Comparison of ENCODE assay signal across 9 cellular contexts in the genomic region with DNA sequence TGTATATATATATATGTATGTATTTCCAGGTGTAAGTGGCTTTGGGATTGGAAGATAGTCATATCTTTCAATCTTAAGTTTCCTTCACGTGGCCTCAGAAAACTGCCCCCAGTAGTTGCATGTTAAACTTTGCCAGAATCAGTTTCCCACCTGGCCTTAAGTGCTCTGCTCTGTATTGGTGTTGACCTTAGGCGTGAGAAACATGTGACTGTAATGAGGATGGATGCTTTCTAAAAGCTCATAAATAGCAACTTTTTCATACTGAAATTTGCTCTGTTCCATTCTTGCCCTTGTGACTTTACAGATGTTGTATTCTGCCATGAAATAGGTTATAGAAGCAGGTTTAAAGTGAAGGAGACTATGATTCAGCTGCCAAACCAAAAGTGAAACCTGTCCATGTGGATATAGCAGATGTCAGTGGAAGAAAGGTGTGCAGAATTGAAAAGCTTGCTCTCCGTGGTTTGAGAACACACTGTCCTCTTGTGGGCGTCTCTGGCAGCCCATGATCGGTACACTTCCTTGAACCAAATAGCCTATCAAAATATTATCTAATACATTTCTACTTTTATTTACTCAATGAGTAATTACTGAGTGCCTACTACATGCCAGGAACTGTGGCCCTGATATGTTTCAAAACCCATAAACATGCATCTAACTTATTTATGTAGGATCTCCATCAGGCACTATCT. TPM values are rescaled to one million over a fixed set of nuclear protein-coding genes. Genes with fewer than 3 reads are reported as not detected.
DNase-seq lines count a peak whose midpoint lies in the region; ATAC-seq, FAIRE-seq and TF ChIP-seq lines count a peak whose summit lies in the region.
"Had no signal": no experiment of that assay in that cellular context is flagged by ENCODE, and none has a peak within 500 bp of the region (broad histone marks: within the 10 kb centered on the region; RNA-seq: fewer than 3 reads in every experiment).

No MANE protein-coding gene starts in this region.

- H3K27ac ChIP-seq in A549 (no peak overlapping the region), left ventricle myocardium inferior (replicated peaks) (no peak overlapping the region)

- POLR2A ChIA-PET in A549 (lab: Yijun Ruan, JAX), result no interaction called here

- no peak overlapping the region; the same call in 2 of the 3 replicates for H3K4me2 ChIP-seq in A549

- TF ChIP-seq EP300 in A549 (IDR thresholded peaks at IDR 0.05), result no peak

- H3K4me1 ChIP-seq in A549 (peaks cover 24% of the 10 kb centered on the region), left ventricle myocardium inferior (peaks cover 3% of the 10 kb centered on the region)

- no peak for TF ChIP-seq RAD21 in A549 (conservative IDR thresholded peaks at IDR 0.05 in 1 of 2, IDR thresholded peaks at IDR 0.05 in 1 of 2)

- no peaks in the 10 kb centered on the region for H3K27me3 ChIP-seq in left ventricle myocardium inferior (ENCODE audit: low read depth)

- ATAC-seq in A549 (no peak), GM19395 (IDR thresholded peaks at IDR 0.05; ENCODE audit: unreplicated experiment) (peak; percentile 85)

- no peak for TF ChIP-seq POLR2A in A549 (IDR thresholded peaks at IDR 0.05; ENCODE audit: low read length)

- 56% methylated on average over 5 of the region's 5 CpGs for WGBS in A549 (ENCODE audit: missing lambda C conversion rate)

- no peaks in the 10 kb centered on the region for H3K36me3 ChIP-seq in left ventricle myocardium inferior

- H3K9me3 ChIP-seq in A549 (no peaks in the 10 kb centered on the region), left ventricle myocardium inferior (replicated peaks) (no peaks in the 10 kb centered on the region)

- intact Hi-C loops in left ventricle myocardium inferior (cut with micrococcal nuclease), result no loop called here

- CTCF ChIA-PET in A549 (lab: Yijun Ruan, JAX), result interaction anchor here (1.0 to 16.6 kb wide), 16 partner anchors 8 to 350 kb away, joined by 3 to 374 read pairs (median 6); a partner anchor contains a TSS

- DNase-seq in A549 (ENCODE audit: low read depth in 1 of 2, low spot score in 1 of 2) (no peak), NCI-H774 (lab: John Stamatoyannopoulos, UW) (peak; percentile 30), epithelial cell of esophagus (ENCODE audit: low read depth) (peak; percentile 76), SKM-1 (lab: John Stamatoyannopoulos, UW; ENCODE audit: unreplicated experiment) (no peak), NCI-H748 (lab: John Stamatoyannopoulos, UW; ENCODE audit: unreplicated experiment) (no peak), NCI-H226 (no peak), left ventricle myocardium inferior (no peak)
- DNase-seq: activated effector memory CD4-positive, alpha-beta T cell treated with anti-CD3 and anti-CD28 coated beads, Interleukin-2, amount 50 U/mL, for 16 hours had no signal

- FAIRE-seq in A549 (lab: Jason Lieb, UNC), result no peak

- TF ChIP-seq CTCF in A549 (IDR thresholded peaks at IDR 0.05) (0 out of 3 replicates have a peak, but pooled peaks have one; percentile 11), epithelial cell of esophagus (IDR thresholded peaks at IDR 0.05; ENCODE audit: insufficient read depth, low read depth, low read length, missing control alignments) (peak; percentile 67), left ventricle myocardium inferior (IDR thresholded peaks at IDR 0.05; ENCODE audit: borderline replicate concordance) (no peak)

- no peak overlapping the region for H3K4me3 ChIP-seq in A549
- no peak overlapping the region for H3K4me3 ChIP-seq in epithelial cell of esophagus (ENCODE audit: low read length)
- no peak overlapping the region for H3K4me3 ChIP-seq in left ventricle myocardium inferior

TF ChIP-seq in A549, 52 proteins besides CTCF, POLR2A, EP300 and RAD21:
- TF ChIP-seq NPAS2 (CRISPR knock-in tag; IDR thresholded peaks at IDR 0.05; ENCODE audit: borderline replicate concordance) (no peak), BHLHE40 (IDR thresholded peaks at IDR 0.05; ENCODE audit: low read depth, low read length) (no peak), RARB (CRISPR knock-in tag; IDR thresholded peaks at IDR 0.05) (no peak), FOXS1 (CRISPR knock-in tag; IDR thresholded peaks at IDR 0.05) (no peak), EHF (CRISPR knock-in tag; IDR thresholded peaks at IDR 0.05) (no peak), MAFK (IDR thresholded peaks at IDR 0.05; ENCODE audit: partially characterized antibody) (no peak), HOXA7 (CRISPR knock-in tag; IDR thresholded peaks at IDR 0.05) (no peak), POLR2AphosphoS2 (conservative IDR thresholded peaks at IDR 0.05; ENCODE audit: low read length) (no peak), KDM5A (IDR thresholded peaks at IDR 0.05) (no peak), ZC3H11A (IDR thresholded peaks at IDR 0.05) (no peak), ZSCAN20 (CRISPR knock-in tag; IDR thresholded peaks at IDR 0.05) (no peak), ZNF302 (CRISPR knock-in tag; IDR thresholded peaks at IDR 0.05) (no peak)
- TF ChIP-seq, protein P1, sequence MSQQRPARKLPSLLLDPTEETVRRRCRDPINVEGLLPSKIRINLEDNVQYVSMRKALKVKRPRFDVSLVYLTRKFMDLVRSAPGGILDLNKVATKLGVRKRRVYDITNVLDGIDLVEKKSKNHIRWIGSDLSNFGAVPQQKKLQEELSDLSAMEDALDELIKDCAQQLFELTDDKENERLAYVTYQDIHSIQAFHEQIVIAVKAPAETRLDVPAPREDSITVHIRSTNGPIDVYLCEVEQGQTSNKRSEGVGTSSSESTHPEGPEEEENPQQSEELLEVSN (IDR thresholded peaks at IDR 0.05; ENCODE audit: borderline replicate concordance, low read depth), result no peak
- TF ChIP-seq, protein P2, sequence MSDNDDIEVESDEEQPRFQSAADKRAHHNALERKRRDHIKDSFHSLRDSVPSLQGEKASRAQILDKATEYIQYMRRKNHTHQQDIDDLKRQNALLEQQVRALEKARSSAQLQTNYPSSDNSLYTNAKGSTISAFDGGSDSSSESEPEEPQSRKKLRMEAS (IDR thresholded peaks at IDR 0.05), result no peak
- TF ChIP-seq, protein P3, sequence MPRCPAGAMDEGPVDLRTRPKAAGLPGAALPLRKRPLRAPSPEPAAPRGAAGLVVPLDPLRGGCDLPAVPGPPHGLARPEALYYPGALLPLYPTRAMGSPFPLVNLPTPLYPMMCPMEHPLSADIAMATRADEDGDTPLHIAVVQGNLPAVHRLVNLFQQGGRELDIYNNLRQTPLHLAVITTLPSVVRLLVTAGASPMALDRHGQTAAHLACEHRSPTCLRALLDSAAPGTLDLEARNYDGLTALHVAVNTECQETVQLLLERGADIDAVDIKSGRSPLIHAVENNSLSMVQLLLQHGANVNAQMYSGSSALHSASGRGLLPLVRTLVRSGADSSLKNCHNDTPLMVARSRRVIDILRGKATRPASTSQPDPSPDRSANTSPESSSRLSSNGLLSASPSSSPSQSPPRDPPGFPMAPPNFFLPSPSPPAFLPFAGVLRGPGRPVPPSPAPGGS (IDR thresholded peaks at IDR 0.05), result no peak
- TF ChIP-seq, protein P4, sequence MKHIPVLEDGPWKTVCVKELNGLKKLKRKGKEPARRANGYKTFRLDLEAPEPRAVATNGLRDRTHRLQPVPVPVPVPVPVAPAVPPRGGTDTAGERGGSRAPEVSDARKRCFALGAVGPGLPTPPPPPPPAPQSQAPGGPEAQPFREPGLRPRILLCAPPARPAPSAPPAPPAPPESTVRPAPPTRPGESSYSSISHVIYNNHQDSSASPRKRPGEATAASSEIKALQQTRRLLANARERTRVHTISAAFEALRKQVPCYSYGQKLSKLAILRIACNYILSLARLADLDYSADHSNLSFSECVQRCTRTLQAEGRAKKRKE (CRISPR knock-in tag; IDR thresholded peaks at IDR 0.05; ENCODE audit: low read depth), result no peak

RNA-seq across cellular contexts. Expression of a gene that starts 15.8 kb away (rescaled TPM):
- polyA plus RNA-seq in A549 (2011; rRNA removed) (9.4 and 10.5 TPM in 2 replicates), A549 (2017; fragmentation: RNase III; extraction: RNeasy Plus Mini Kit Qiagen cat#74134 plus additional on column Dnase treatment) (0.72 to 1.7 TPM (median 1.4 TPM) in 3 replicates)
- polyA plus RNA-seq in A549 (2012; cell fraction: cytosol; rRNA removed), result 0.60 and 0.67 TPM in 2 replicates
- polyA plus RNA-seq in A549 (2012; cell fraction: nucleus; rRNA removed), result 0.31 and 0.64 TPM in 2 replicates
- polyA minus RNA-seq in A549 (2011; rRNA and poly(A)+ RNA removed), result 2.6 and 6.0 TPM in 2 replicates
- not detected for total RNA-seq in left ventricle myocardium inferior

RNA-seq across cellular contexts. Expression of a gene that starts 42.0 kb away (rescaled TPM):
- polyA plus RNA-seq in A549 (2011; rRNA removed) (39.3 and 41.4 TPM in 2 replicates), A549 (2017; fragmentation: RNase III; extraction: RNeasy Plus Mini Kit Qiagen cat#74134 plus additional on column Dnase treatment) (90.9 to 121 TPM (median 121 TPM) in 3 replicates)
- polyA plus RNA-seq in A549 (2012; cell fraction: cytosol; rRNA removed), result 14.2 and 14.5 TPM in 2 replicates
- polyA plus RNA-seq in A549 (2012; cell fraction: nucleus; rRNA removed), result 7.4 and 13.7 TPM in 2 replicates
- polyA minus RNA-seq in A549 (2011; rRNA and poly(A)+ RNA removed), result 9.8 and 10.6 TPM in 2 replicates
- 2.5 TPM for total RNA-seq in left ventricle myocardium inferior

Comparison
In these comparisons a context has a peak if more than half of its experiments do, and no peak if none do; other contexts are left out.
1. DNase-seq: peak in NCI-H774 (single experiment) and epithelial cell of esophagus (single experiment); none in A549 (0 of 2), SKM-1 (single experiment), NCI-H748 (single experiment), NCI-H226 (single experiment) and left ventricle myocardium inferior (single experiment).